8 cellular contexts compared by ENCODE assay signal in the genomic region with DNA sequence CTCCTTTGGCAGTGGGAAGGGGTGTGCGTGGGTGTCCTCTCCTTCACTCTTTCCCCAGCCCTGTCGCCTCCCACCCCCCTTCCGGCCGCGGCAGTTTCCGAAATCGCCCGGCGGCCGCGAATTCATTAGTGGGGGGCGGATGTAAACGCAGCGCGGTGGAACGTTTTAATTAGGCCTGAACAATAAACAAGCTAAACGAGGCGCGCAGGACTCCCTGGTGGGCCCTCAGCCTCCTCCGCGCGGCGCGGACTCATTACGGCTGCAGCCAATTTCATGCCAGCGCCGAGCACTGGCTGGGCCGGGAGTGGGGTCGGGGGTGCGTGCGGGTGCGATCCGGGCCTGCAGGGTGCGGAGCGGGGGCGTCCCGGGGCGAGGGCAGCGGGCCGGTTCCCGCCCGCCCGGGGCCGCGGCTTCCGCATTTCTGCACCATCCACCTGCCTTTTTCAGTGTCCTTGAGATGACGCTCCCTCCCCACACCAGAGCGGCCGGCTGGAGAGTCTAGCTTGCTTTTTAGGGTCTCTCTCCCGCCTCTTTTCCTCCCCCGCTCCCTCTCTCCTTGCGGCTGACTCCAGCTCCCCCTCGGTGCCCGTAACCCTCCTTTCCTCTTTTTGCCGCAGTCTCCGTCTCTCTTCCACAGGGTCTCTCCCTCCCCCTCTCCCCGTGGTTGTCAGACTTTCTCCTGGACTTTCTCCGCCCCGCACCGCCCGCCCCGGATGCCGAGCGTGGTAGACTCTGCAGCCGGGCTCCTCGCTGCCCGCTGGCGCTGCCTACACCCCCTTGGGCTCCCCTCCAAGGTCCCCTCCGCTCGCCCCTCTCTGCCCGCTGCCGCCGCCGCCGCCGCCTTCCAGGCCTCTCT. TPM values are rescaled to one million over a fixed set of nuclear protein-coding genes. Genes with fewer than 3 reads are reported as not detected.
DNase-seq lines count a peak whose midpoint lies in the region; ATAC-seq and TF ChIP-seq lines count a peak whose summit lies in the region.

A gene (minus strand): TSS at position 644 of the 856 bp plus-strand sequence.

- H3K4me3 ChIP-seq in HUES6 (ENCODE audit: low read depth, low read length): peak within 1 kb of the TSS; percentile 54
- peak within 1 kb of the TSS; percentile 39 to 67 (median 62) for H3K4me3 ChIP-seq in heart right ventricle
- peak within 1 kb of the TSS; percentile 51 to 67 (median 62) for H3K4me3 ChIP-seq in gastrocnemius medialis

- H3K9me3 ChIP-seq in HUES6 (ENCODE audit: control insufficient read depth, insufficient read depth, low read depth, low read length): no peaks in the 10 kb centered on the region
- H3K9me3 ChIP-seq in heart right ventricle: no peaks in the 10 kb centered on the region
- H3K9me3 ChIP-seq in gastrocnemius medialis: no peaks in the 10 kb centered on the region

- H3K27me3 ChIP-seq in HUES6 (ENCODE audit: control insufficient read depth, insufficient read depth, low read length) (peaks cover 98% of the 10 kb centered on the region), heart right ventricle (peaks cover 4 to 86% (median 35%) of the 10 kb centered on the region in 7 donors), gastrocnemius medialis (peaks cover 17 to 53% (median 45%) of the 10 kb centered on the region in 3 donors)

- no peak for TF ChIP-seq POLR2A in gastrocnemius medialis (IDR thresholded peaks at IDR 0.05)

- no peak within 1 kb of the TSS for H3K4me3 Mint-ChIP-seq in activated T-helper 1 cell treated with anti-CD3 and anti-CD28 coated beads, Interleukin-12 subunit alpha, Interleukin-12 subunit beta, Interleukin-2, Interleukin-4 antibody, amounts not matched to agents 30 ng/mL and 10 ng/mL and 1 ng/mL, durations not matched to agents 14 hours and 24 hours and 36 hours

- intact Hi-C loops in activated T-helper 1 cell treated with anti-CD3 and anti-CD28 coated beads, Interleukin-12 subunit alpha, Interleukin-12 subunit beta, Interleukin-2, Interleukin-4 antibody, amounts not matched to agents 30 ng/mL and 10 ng/mL and 1 ng/mL, durations not matched to agents 14 hours and 24 hours and 36 hours (cut with micrococcal nuclease): loop anchor here (10.0 kb wide), 1 partner anchor 747 kb away; a partner anchor contains a TSS
- intact Hi-C loops in heart right ventricle (cut with DNase I) (no loop called here), gastrocnemius medialis (cut with DNase I; ENCODE audit: low total_unique reads) (no loop called here)

- in situ Hi-C loops in gastrocnemius medialis (cut with MboI; ENCODE audit: low sequenced_read_pairs in 4 of 4): no loop called here

- H3K27ac Mint-ChIP-seq in activated T-helper 1 cell treated with anti-CD3 and anti-CD28 coated beads, Interleukin-12 subunit alpha, Interleukin-12 subunit beta, Interleukin-2, Interleukin-4 antibody, amounts not matched to agents 30 ng/mL and 10 ng/mL and 1 ng/mL, durations not matched to agents 14 hours and 24 hours and 36 hours: peak within 1 kb of the TSS; percentile 24

- H3K36me3 ChIP-seq in HUES6 (ENCODE audit: control insufficient read depth, insufficient read depth, low read length) (no peaks in the 10 kb centered on the region), heart right ventricle (no peaks in the 10 kb centered on the region), gastrocnemius medialis (no peaks in the 10 kb centered on the region)

- H3K36me3 Mint-ChIP-seq in activated T-helper 1 cell treated with anti-CD3 and anti-CD28 coated beads, Interleukin-12 subunit alpha, Interleukin-12 subunit beta, Interleukin-2, Interleukin-4 antibody, amounts not matched to agents 30 ng/mL and 10 ng/mL and 1 ng/mL, durations not matched to agents 14 hours and 24 hours and 36 hours (ENCODE audit: low read depth): no peaks in the 10 kb centered on the region

- H3K4me1 Mint-ChIP-seq in activated T-helper 1 cell treated with anti-CD3 and anti-CD28 coated beads, Interleukin-12 subunit alpha, Interleukin-12 subunit beta, Interleukin-2, Interleukin-4 antibody, amounts not matched to agents 30 ng/mL and 10 ng/mL and 1 ng/mL, durations not matched to agents 14 hours and 24 hours and 36 hours (ENCODE audit: low read depth): peaks cover 10% of the 10 kb centered on the region

- no peaks in the 10 kb centered on the region for H3K9me3 Mint-ChIP-seq in activated T-helper 1 cell treated with anti-CD3 and anti-CD28 coated beads, Interleukin-12 subunit alpha, Interleukin-12 subunit beta, Interleukin-2, Interleukin-4 antibody, amounts not matched to agents 30 ng/mL and 10 ng/mL and 1 ng/mL, durations not matched to agents 14 hours and 24 hours and 36 hours

- no peak within 1 kb of the TSS for H3K9ac ChIP-seq in HUES6 (ENCODE audit: low read length)

- DNase-seq in DMS 273 (lab: John Stamatoyannopoulos, UW; ENCODE audit: unreplicated experiment) (peak; percentile 54), DMS 273 treated with DMSO at 0.1 percent for 48 hours (lab: John Stamatoyannopoulos, UW) (no peak), heart right ventricle (peak; percentile 27 to 46), gastrocnemius medialis (no peak), NCI-H1436 treated with DMSO at 0.1 percent for 48 hours (lab: John Stamatoyannopoulos, UW) (no peak)
- no peak for DNase-seq in activated T-helper 1 cell treated with anti-CD3 and anti-CD28 coated beads, Interleukin-12 subunit alpha, Interleukin-12 subunit beta, Interleukin-2, Interleukin-4 antibody, amounts not matched to agents 30 ng/mL and 10 ng/mL and 1 ng/mL, durations not matched to agents 14 hours and 24 hours and 36 hours (ENCODE audit: low spot score)
- DNase-seq in effector CD8-positive, alpha-beta T cell (lab: John Stamatoyannopoulos, UW): no peak

- H3K4me1 ChIP-seq in HUES6 (ENCODE audit: control insufficient read depth, insufficient read depth, low read length) (peaks cover 50% of the 10 kb centered on the region), heart right ventricle (peaks cover 0 to 42% (median 18%) of the 10 kb centered on the region in 9 donors), gastrocnemius medialis (peaks cover 0 to 14% of the 10 kb centered on the region in 2 donors)

- 2% methylated on average over 75 to 76 of the region's 76 CpGs for WGBS in heart right ventricle, 2 donors

- TF ChIP-seq CTCF in heart right ventricle (IDR thresholded peaks at IDR 0.05) (no peak), gastrocnemius medialis (IDR thresholded peaks at IDR 0.05 in 4 of 5, conservative IDR thresholded peaks at IDR 0.05 in 1 of 5) (no peak)

- H3K27me3 Mint-ChIP-seq in activated T-helper 1 cell treated with anti-CD3 and anti-CD28 coated beads, Interleukin-12 subunit alpha, Interleukin-12 subunit beta, Interleukin-2, Interleukin-4 antibody, amounts not matched to agents 30 ng/mL and 10 ng/mL and 1 ng/mL, durations not matched to agents 14 hours and 24 hours and 36 hours (ENCODE audit: insufficient read depth): no peaks in the 10 kb centered on the region

- H3K27ac ChIP-seq in HUES6 (ENCODE audit: low read depth, low read length) (no peak within 1 kb of the TSS), heart right ventricle (peak within 1 kb of the TSS in 9 of 10 donors; percentile 4 to 66 (median 39)), gastrocnemius medialis (no peak within 1 kb of the TSS)

- ATAC-seq in heart right ventricle: peak; percentile 14 to 55 (median 38)
- no peak for ATAC-seq in gastrocnemius medialis

RNA-seq across cellular contexts. Expression of the gene that starts here (rescaled TPM):
- not detected in 2 replicates for total RNA-seq in activated T-helper 1 cell treated with anti-CD3 and anti-CD28 coated beads, Interleukin-12 subunit alpha, Interleukin-12 subunit beta, Interleukin-2, Interleukin-4 antibody, amounts not matched to agents 30 ng/mL and 10 ng/mL and 1 ng/mL, durations not matched to agents 14 hours and 24 hours and 36 hours
- total RNA-seq in heart right ventricle: 1 to 10 TPM in 8 of 10 donors, under 1 TPM in 1, not detected in 1; 0.80 to 3.6 (median 2.9) TPM
- 1 to 10 TPM in 1 of 2 donors, under 1 TPM in 1; 0.16 to 1.7 TPM for polyA plus RNA-seq in heart right ventricle
- total RNA-seq in gastrocnemius medialis: not detected

Comparison
In these comparisons a context has a peak if more than half of its experiments do, and no peak if none do; other contexts are left out.
1. DNase-seq: peak in DMS 273 (single experiment) and heart right ventricle (2 of 2); none in DMS 273 treated with DMSO at 0.1 percent for 48 hours (single experiment), activated T-helper 1 cell treated with anti-CD3 and anti-CD28 coated beads, Interleukin-12 subunit alpha, Interleukin-12 subunit beta, Interleukin-2, Interleukin-4 antibody, amounts not matched to agents 30 ng/mL and 10 ng/mL and 1 ng/mL, durations not matched to agents 14 hours and 24 hours and 36 hours (single experiment), gastrocnemius medialis (0 of 2), effector CD8-positive, alpha-beta T cell (single experiment) and NCI-H1436 treated with DMSO at 0.1 percent for 48 hours (single experiment).
2. H3K27ac ChIP-seq: peak in heart right ventricle (9 of 10); none in HUES6 (single experiment) and gastrocnemius medialis (0 of 4).
3. ATAC-seq: peak in heart right ventricle (8 of 8); none in gastrocnemius medialis (0 of 2).
4. Peak in every context shown above with its lines, with median percentiles within 50 percentile points of each other: H3K4me3 ChIP-seq.